In genomic region chr3:25903371-25903770, GRCh38 we compare ENCODE assay signal across 1 cellular context.
TF ChIP-seq lines count a peak whose summit lies in the region.

No MANE protein-coding gene starts in this region.

TF ChIP-seq in GM23338, 12 proteins besides CTCF, POLR2A, EP300 and RAD21 (continued from another document):
- no peak for TF ChIP-seq ZNF462 (CRISPR knock-in tag; IDR thresholded peaks at IDR 0.05)
- no peak for TF ChIP-seq ZNF114 (CRISPR knock-in tag; IDR thresholded peaks at IDR 0.05)
- no peak for TF ChIP-seq POLR2AphosphoS5 (IDR thresholded peaks at IDR 0.05; ENCODE audit: low read depth)
- no peak for TF ChIP-seq EZH2phosphoT487 (IDR thresholded peaks at IDR 0.05; ENCODE audit: unreplicated experiment)
- no peak for TF ChIP-seq CREB1 (CRISPR knock-in tag; IDR thresholded peaks at IDR 0.05; ENCODE audit: low read depth)
- no peak for TF ChIP-seq ETS1 (IDR thresholded peaks at IDR 0.05)
- no peak for TF ChIP-seq NANOG (IDR thresholded peaks at IDR 0.05; ENCODE audit: borderline replicate concordance)
- no peak for TF ChIP-seq REST (IDR thresholded peaks at IDR 0.05; ENCODE audit: unreplicated experiment)
